In genomic region chr5:152309926-152310450, GRCh38 we compare ENCODE assay signal across 21 cellular contexts.
"Had no signal": no experiment of that assay in that cellular context is flagged by ENCODE, and none has a peak within 500 bp of the region (broad histone marks: within the 10 kb centered on the region; RNA-seq: fewer than 3 reads in every experiment).

No MANE protein-coding gene starts in this region.

- H3K4me3 Mint-ChIP-seq: dendritic cell treated with granulocyte-macrophage colony-stimulating factor and Interleukin-4, amounts not matched to agents 40 ng/mL and 50 ng/mL, for 4 days; naive thymus-derived CD8-positive, alpha-beta T cell; stimulated activated effector memory CD8-positive, alpha-beta T cell treated with anti-CD3 and anti-CD28 coated beads, Interleukin-12 subunit alpha, Interleukin-12 subunit beta, amount 100 ng/mL, for 72 hours; stimulated activated naive CD8-positive, alpha-beta T cell treated with anti-CD3 and anti-CD28 coated beads, Interleukin-15, Interleukin-2, amounts not matched to agents 100 ng/mL and 50 ng/mL, for 24 hours had no signal

- H3K9me3 Mint-ChIP-seq: dendritic cell treated with granulocyte-macrophage colony-stimulating factor and Interleukin-4, amounts not matched to agents 40 ng/mL and 50 ng/mL, for 4 days; stimulated activated effector memory CD8-positive, alpha-beta T cell treated with anti-CD3 and anti-CD28 coated beads, Interleukin-12 subunit alpha, Interleukin-12 subunit beta, amount 100 ng/mL, for 72 hours; stimulated activated naive CD8-positive, alpha-beta T cell treated with anti-CD3 and anti-CD28 coated beads, Interleukin-15, Interleukin-2, amounts not matched to agents 100 ng/mL and 50 ng/mL, for 24 hours had no signal

- DNase-seq: cerebellar nuclear complex; effector CD4-positive, alpha-beta T cell; heart left ventricle; hypothalamus; kidney glomerular epithelial cell; mucosa of descending colon; naive thymus-derived CD8-positive, alpha-beta T cell; nucleus accumbens; ovary; small intestine; stimulated activated CD4-positive, alpha-beta T cell treated with anti-CD3 and anti-CD28 coated beads, Interleukin-2, amount 100 ng/mL, for 48 hours; stimulated activated CD8-positive, alpha-beta memory T cell treated with anti-CD3 and anti-CD28 coated beads, Interleukin-4, amount 100 ng/mL, for 48 hours; tibial artery; upper lobe of right lung had no signal

- H3K9me3 ChIP-seq: heart left ventricle, mucosa of descending colon, ovary, right atrium auricular region, tibial artery, upper lobe of right lung had no signal

- H3K4me1 ChIP-seq: heart left ventricle, right atrium auricular region, tibial artery, upper lobe of right lung had no signal

- H3K36me3 Mint-ChIP-seq: naive thymus-derived CD8-positive, alpha-beta T cell; stimulated activated effector memory CD8-positive, alpha-beta T cell treated with anti-CD3 and anti-CD28 coated beads, Interleukin-12 subunit alpha, Interleukin-12 subunit beta, amount 100 ng/mL, for 72 hours had no signal

- H3K27me3 Mint-ChIP-seq: dendritic cell treated with granulocyte-macrophage colony-stimulating factor and Interleukin-4, amounts not matched to agents 40 ng/mL and 50 ng/mL, for 4 days had no signal

- H3K4me1 Mint-ChIP-seq: naive thymus-derived CD8-positive, alpha-beta T cell; stimulated activated effector memory CD8-positive, alpha-beta T cell treated with anti-CD3 and anti-CD28 coated beads, Interleukin-12 subunit alpha, Interleukin-12 subunit beta, amount 100 ng/mL, for 72 hours had no signal

- H3K36me3 ChIP-seq: heart left ventricle, ovary, right atrium auricular region, tibial artery, upper lobe of right lung had no signal

- FAIRE-seq: colon, frontal cortex, islet of Langerhans, small intestine had no signal

- H3K27me3 ChIP-seq: heart left ventricle, ovary, right atrium auricular region, tibial artery, upper lobe of right lung had no signal

- ATAC-seq: heart left ventricle; mucosa of descending colon; naive thymus-derived CD8-positive, alpha-beta T cell; stimulated activated effector memory CD8-positive, alpha-beta T cell treated with anti-CD3 and anti-CD28 coated beads, Interleukin-12 subunit alpha, Interleukin-12 subunit beta, amount 100 ng/mL, for 72 hours; upper lobe of right lung had no signal

- H3K27ac ChIP-seq: heart left ventricle, ovary, right atrium auricular region, tibial artery, upper lobe of right lung had no signal

- H3K27ac Mint-ChIP-seq: dendritic cell treated with granulocyte-macrophage colony-stimulating factor and Interleukin-4, amounts not matched to agents 40 ng/mL and 50 ng/mL, for 4 days; naive thymus-derived CD8-positive, alpha-beta T cell; stimulated activated effector memory CD8-positive, alpha-beta T cell treated with anti-CD3 and anti-CD28 coated beads, Interleukin-12 subunit alpha, Interleukin-12 subunit beta, amount 100 ng/mL, for 72 hours; stimulated activated naive CD8-positive, alpha-beta T cell treated with anti-CD3 and anti-CD28 coated beads, Interleukin-15, Interleukin-2, amounts not matched to agents 100 ng/mL and 50 ng/mL, for 24 hours had no signal

- H3K4me3 ChIP-seq: heart left ventricle, mucosa of descending colon, ovary, right atrium auricular region, tibial artery, upper lobe of right lung had no signal
